In the genomic region with DNA sequence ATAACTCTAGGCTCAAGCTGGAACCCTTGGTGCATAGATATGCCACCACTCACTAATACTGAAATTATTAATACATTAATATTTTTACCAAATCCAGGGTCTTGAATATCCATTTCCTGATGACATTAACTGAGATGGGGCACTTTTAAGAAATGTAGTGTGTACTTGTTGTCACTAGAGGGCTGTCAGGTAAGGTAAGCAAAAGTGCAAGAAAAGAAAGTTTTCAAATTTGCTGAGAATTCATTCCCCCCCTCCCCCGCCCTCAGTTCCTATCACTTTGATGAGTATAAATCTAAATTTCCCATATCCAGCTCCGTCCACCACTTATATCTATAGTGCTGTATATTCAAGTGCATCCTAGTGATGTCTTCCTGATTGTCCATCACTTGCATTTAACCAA, we compare ENCODE assay signal across 11 cellular contexts. TPM values are rescaled to one million over a fixed set of nuclear protein-coding genes. Genes with fewer than 3 reads are reported as not detected.
A peak's percentile ranks its signal among the peaks of the same experiment; 100 is the strongest.
DNase-seq lines count a peak whose midpoint lies in the region; ATAC-seq and TF ChIP-seq lines count a peak whose summit lies in the region.
"Had no signal": no experiment of that assay in that cellular context is flagged by ENCODE, and none has a peak within 500 bp of the region (broad histone marks: within the 10 kb centered on the region; RNA-seq: fewer than 3 reads in every experiment).

No MANE protein-coding gene starts in this region.

- H3K9me1 ChIP-seq in IMR-90 (ENCODE audit: insufficient read depth, low read length) = no peaks in the 10 kb centered on the region

- no peak overlapping the region for H2AK9ac ChIP-seq in IMR-90 (replicated peaks; ENCODE audit: low read depth, low read length, poor library complexity)

- H3K36me3 Mint-ChIP-seq in nephron (ENCODE audit: low read depth) = no peaks in the 10 kb centered on the region
- no peaks in the 10 kb centered on the region for H3K36me3 Mint-ChIP-seq in activated CD8-positive, alpha-beta memory T cell treated with anti-CD3 and anti-CD28 coated beads, Interleukin-2, amount 10 ng/mL, durations not matched to agents 7 days and 5 days

- H4K20me1 ChIP-seq in IMR-90 (ENCODE audit: insufficient read depth, low read length) = no peaks in the 10 kb centered on the region

- no peak overlapping the region for H3K4me2 ChIP-seq in IMR-90 (ENCODE audit: low read depth, low read length)

- H2AK5ac ChIP-seq in IMR-90 (ENCODE audit: low read depth, low read length) = no peak overlapping the region

- no peak overlapping the region for H3K14ac ChIP-seq in IMR-90 (replicated peaks; ENCODE audit: low read depth, low read length)

- dilution Hi-C loops in IMR-90 (cut with HindIII; ENCODE audit: low sequenced_read_pairs, unreplicated experiment) = no loop called here

- H4K91ac ChIP-seq in IMR-90 (ENCODE audit: insufficient read depth, low read depth, low read length) = no peak overlapping the region

- H2BK15ac ChIP-seq in IMR-90 (ENCODE audit: low read depth, low read length) = no peak overlapping the region

- H3K27me3 ChIP-seq in GM06990 (replicated peaks; ENCODE audit: control insufficient read depth, insufficient read depth, low read length) (no peaks in the 10 kb centered on the region), IMR-90 (ENCODE audit: control insufficient read depth, insufficient read depth, low read length) (no peaks in the 10 kb centered on the region)

- H3K4me1 ChIP-seq in IMR-90 (ENCODE audit: control insufficient read depth, insufficient read depth, low read length) = no peaks in the 10 kb centered on the region

- H2BK120ac ChIP-seq in IMR-90 (ENCODE audit: low read depth, low read length) = no peak overlapping the region

- H3K4me3 Mint-ChIP-seq in nephron = no peak overlapping the region
- no peak overlapping the region for H3K4me3 Mint-ChIP-seq in activated CD8-positive, alpha-beta memory T cell treated with anti-CD3 and anti-CD28 coated beads, Interleukin-2, amount 10 ng/mL, durations not matched to agents 7 days and 5 days

- TF ChIP-seq RAD21 in IMR-90 (IDR thresholded peaks at IDR 0.05; ENCODE audit: low read length) = 0 out of 2 replicates have a peak, but pooled peaks have one; percentile 9

- WGBS in IMR-90 (ENCODE audit: extremely low coverage in 2 of 2, insufficient read length in 1 of 2), 2 experiments = no CpG with 5 or more reads among the region's 2 CpGs

- no peak overlapping the region for H3K27ac Mint-ChIP-seq in nephron
- H3K27ac Mint-ChIP-seq in activated CD8-positive, alpha-beta memory T cell treated with anti-CD3 and anti-CD28 coated beads, Interleukin-2, amount 10 ng/mL, durations not matched to agents 7 days and 5 days = no peak overlapping the region

- H3K56ac ChIP-seq in IMR-90 (ENCODE audit: extremely low read depth, insufficient read depth, low read length) = no peak overlapping the region

- no peak overlapping the region for H2BK5ac ChIP-seq in IMR-90 (ENCODE audit: low read depth, low read length, poor library complexity, severe bottlenecking)

- no peak overlapping the region for H4K8ac ChIP-seq in IMR-90 (ENCODE audit: low read depth in 2 of 2, low read length in 2 of 2)

- no peak overlapping the region for H3K23ac ChIP-seq in IMR-90 (ENCODE audit: low read depth, low read length)

- no peaks in the 10 kb centered on the region for H3K27me3 Mint-ChIP-seq in nephron (ENCODE audit: low read depth)
- peaks cover 2% of the 10 kb centered on the region for H3K27me3 Mint-ChIP-seq in activated CD8-positive, alpha-beta memory T cell treated with anti-CD3 and anti-CD28 coated beads, Interleukin-2, amount 10 ng/mL, durations not matched to agents 7 days and 5 days

- TF ChIP-seq CTCF in GM06990 (IDR thresholded peaks at IDR 0.05; ENCODE audit: insufficient read depth, low read length, poor library complexity, severe bottlenecking) (peak; percentile 55), IMR-90 (conservative IDR thresholded peaks at IDR 0.05; ENCODE audit: low read depth, low read length) (peak; percentile 14; the same call in 1 of the 2 replicates), astrocyte of the spinal cord (IDR thresholded peaks at IDR 0.05; ENCODE audit: low read depth, low read length) (peak; percentile 33), nephron (IDR thresholded peaks at IDR 0.05; ENCODE audit: unreplicated experiment in 3 of 3) (peak; percentile 15 to 35 (median 23))

- no peaks in the 10 kb centered on the region for H3K9me3 Mint-ChIP-seq in nephron
- H3K9me3 Mint-ChIP-seq in activated CD8-positive, alpha-beta memory T cell treated with anti-CD3 and anti-CD28 coated beads, Interleukin-2, amount 10 ng/mL, durations not matched to agents 7 days and 5 days (ENCODE audit: low read depth) = no peaks in the 10 kb centered on the region

- H3K4me1 Mint-ChIP-seq in nephron = peaks cover 15% of the 10 kb centered on the region
- H3K4me1 Mint-ChIP-seq in activated CD8-positive, alpha-beta memory T cell treated with anti-CD3 and anti-CD28 coated beads, Interleukin-2, amount 10 ng/mL, durations not matched to agents 7 days and 5 days = no peaks in the 10 kb centered on the region

- BruUV-seq in IMR-90 (replicated peaks; lab: Mats Ljungman, UMichigan) = no TSS peak

- CTCF ChIA-PET in IMR-90 (lab: Yijun Ruan, JAX) = no interaction called here
- CTCF ChIA-PET in activated CD8-positive, alpha-beta memory T cell treated with anti-CD3 and anti-CD28 coated beads, Interleukin-2, amount 10 ng/mL, durations not matched to agents 7 days and 5 days (lab: Charles Lee) = no interaction called here

- no peak overlapping the region for H3K4ac ChIP-seq in IMR-90 (ENCODE audit: low read depth, low read length)

- no peak overlapping the region for H4K5ac ChIP-seq in IMR-90 (ENCODE audit: low read depth, low read length)

- no peak overlapping the region for H3K9ac ChIP-seq in IMR-90 (ENCODE audit: low read depth, low read length)

- H2AFZ ChIP-seq in IMR-90 (replicated peaks; ENCODE audit: low read length, poor library complexity) = no peak overlapping the region

- no peak for TF ChIP-seq POLR2A in IMR-90 (IDR thresholded peaks at IDR 0.05; ENCODE audit: low read depth, low read length)

- no peak overlapping the region for H2BK20ac ChIP-seq in IMR-90 (ENCODE audit: low read depth, low read length)

- in situ Hi-C loops in IMR-90 (cut with MboI; ENCODE audit: low sequenced_read_pairs) = no loop called here
- in situ Hi-C loops in astrocyte of the spinal cord (cut with HindIII; ENCODE audit: low sequenced_read_pairs) = no loop called here

- no peak for ATAC-seq in IMR-90 (ENCODE audit: low read depth)
- ATAC-seq in activated CD8-positive, alpha-beta memory T cell treated with anti-CD3 and anti-CD28 coated beads, Interleukin-2, amount 10 ng/mL, durations not matched to agents 7 days and 5 days = no peak
- no peak for ATAC-seq in GM21526 (IDR thresholded peaks at IDR 0.05; ENCODE audit: low FRiP score, unreplicated experiment)
- ATAC-seq: left lobe of liver had no signal

- intact Hi-C loops in IMR-90 (cut with micrococcal nuclease) = no loop called here

- H3K36me3 ChIP-seq in GM06990 (ENCODE audit: control insufficient read depth, insufficient read depth, low read length) (no peaks in the 10 kb centered on the region), IMR-90 (ENCODE audit: control insufficient read depth, insufficient read depth, low read length) (no peaks in the 10 kb centered on the region)

- no peak overlapping the region for H3K18ac ChIP-seq in IMR-90 (ENCODE audit: low read depth, low read length)

- POLR2A ChIA-PET in IMR-90 (lab: Charles Lee; ENCODE audit: unreplicated experiment) = no interaction called here

- H3K4me3 ChIP-seq in GM06990 (replicated peaks; ENCODE audit: low read depth, low read length) = no peak overlapping the region
- no peak overlapping the region for H3K4me3 ChIP-seq in IMR-90 (ENCODE audit: insufficient read depth, low read depth, low read length)
- H3K4me3 ChIP-seq in astrocyte of the spinal cord (ENCODE audit: low read depth, low read length) = no peak overlapping the region

- no peaks in the 10 kb centered on the region for H3K79me1 ChIP-seq in IMR-90 (ENCODE audit: low read depth in 1 of 2, low read length in 2 of 2)

- no peaks in the 10 kb centered on the region for H3K9me3 ChIP-seq in IMR-90 (ENCODE audit: control insufficient read depth, insufficient read depth, low read length)

- H3K27ac ChIP-seq in IMR-90 (ENCODE audit: insufficient read depth, low read length) = no peak overlapping the region

- no peak for DNase-seq in GM06990 (ENCODE audit: extremely low read depth, insufficient read length)
- DNase-seq in IMR-90 = no peak
- DNase-seq in astrocyte of the spinal cord (ENCODE audit: low read depth, low spot score) = peak; percentile 1
- DNase-seq in NCI-H1105 treated with DMSO at 0.1 percent for 48 hours (lab: John Stamatoyannopoulos, UW) = no peak
- no peak for DNase-seq in mucosa of gallbladder (ENCODE audit: low spot score)
- DNase-seq in activated CD8-positive, alpha-beta memory T cell treated with anti-CD3 and anti-CD28 coated beads, Interleukin-2, amount 10 ng/mL, durations not matched to agents 7 days and 5 days = no peak
- DNase-seq: DMS79; stimulated activated CD4-positive, alpha-beta T cell treated with anti-CD3 and anti-CD28 coated beads, Interleukin-4, amount 100 ng/mL, for 4 hours had no signal

TF ChIP-seq in IMR-90, 13 proteins besides CTCF, POLR2A, EP300 and RAD21 (continues in another document):
- TF ChIP-seq FOS (IDR thresholded peaks at IDR 0.05; ENCODE audit: low read depth, low read length) (no peak), CHD1 (IDR thresholded peaks at IDR 0.05; ENCODE audit: low read depth, low read length) (no peak), BHLHE40 (IDR thresholded peaks at IDR 0.05; ENCODE audit: low read depth, low read length) (no peak), CEBPB (IDR thresholded peaks at IDR 0.05; ENCODE audit: low read depth, low read length) (no peak), MAFK (IDR thresholded peaks at IDR 0.05; ENCODE audit: low read depth, low read length) (no peak), MXI1 (IDR thresholded peaks at IDR 0.05; ENCODE audit: borderline replicate concordance, low read depth, low read length) (no peak), SMC3 (IDR thresholded peaks at IDR 0.05; ENCODE audit: low read depth, low read length) (no peak), RFX5 (IDR thresholded peaks at IDR 0.05; ENCODE audit: low read depth, low read length) (no peak), MAZ (IDR thresholded peaks at IDR 0.05; ENCODE audit: borderline replicate concordance, low read depth, low read length) (no peak)

RNA-seq across cellular contexts. Expression of a gene that starts 20.5 kb away (rescaled TPM):
- total RNA-seq in IMR-90 (2012; rRNA removed) (11.8 and 18.9 TPM in 2 replicates), mucosa of gallbladder (22.8 TPM)
- 8.2 and 10.0 TPM in 2 replicates for polyA plus RNA-seq in IMR-90 (2012; rRNA removed)
- 1.6 and 2.0 TPM in 2 replicates for polyA plus RNA-seq in IMR-90 (2012; cell fraction: cytosol; rRNA removed)
- 2.2 and 9.9 TPM in 2 replicates for polyA plus RNA-seq in IMR-90 (2012; cell fraction: nucleus; rRNA removed; ENCODE audit: low replicate concordance)
- total RNA-seq in activated CD8-positive, alpha-beta memory T cell treated with anti-CD3 and anti-CD28 coated beads, Interleukin-2, amount 10 ng/mL, durations not matched to agents 7 days and 5 days = 10 to 100 TPM; 19.5 to 21.0 TPM
